Comparison of ENCODE assay signal across 10 cellular contexts in the genomic region with DNA sequence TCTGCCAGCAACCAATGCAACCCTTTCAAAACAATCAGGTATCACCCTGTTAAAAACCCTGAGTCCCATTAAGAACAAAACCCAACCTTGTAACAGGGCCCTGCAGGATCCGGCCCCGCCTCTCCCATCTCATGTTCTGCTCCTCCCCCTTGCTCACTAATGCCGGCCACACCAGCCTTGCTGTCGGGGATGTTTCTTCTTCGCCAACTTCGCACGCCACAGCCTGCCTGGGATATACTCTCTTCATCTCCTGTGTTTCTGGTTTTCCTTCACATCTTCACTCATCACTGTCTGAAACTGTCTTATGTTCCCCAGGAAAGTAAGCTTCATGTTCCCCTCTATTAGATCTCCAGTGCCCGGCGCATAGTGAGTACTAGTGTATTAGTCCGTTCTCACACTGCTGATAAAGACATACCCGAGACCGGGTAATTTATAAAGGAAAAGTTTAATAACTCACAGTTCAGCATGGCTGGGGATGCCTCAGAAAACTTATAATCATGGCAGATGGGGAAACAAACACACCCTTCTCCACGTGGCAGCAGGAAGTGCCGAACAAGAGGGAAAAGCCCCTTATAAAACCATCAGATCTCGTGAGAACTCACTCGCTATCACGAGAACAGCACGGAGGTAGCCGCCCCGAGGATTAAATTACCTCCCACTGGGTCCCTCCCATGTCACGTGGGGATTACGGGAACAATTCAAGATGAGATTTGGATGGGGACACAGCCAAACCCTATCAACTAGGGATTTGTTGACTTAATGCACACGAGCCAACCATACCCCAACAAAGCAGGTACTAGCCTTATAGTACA. TPM values are rescaled to one million over a fixed set of nuclear protein-coding genes. Genes with fewer than 3 reads are reported as not detected.
DNase-seq lines count a peak whose midpoint lies in the region; ATAC-seq and TF ChIP-seq lines count a peak whose summit lies in the region.
"Had no signal": no experiment of that assay in that cellular context is flagged by ENCODE, and none has a peak within 500 bp of the region (broad histone marks: within the 10 kb centered on the region; RNA-seq: fewer than 3 reads in every experiment).

No MANE protein-coding gene starts in this region.

- peak overlapping the region in 2 of 3 donors; percentile 44 to 47 for H3K4me3 ChIP-seq in right lobe of liver
- no peak overlapping the region for H3K4me3 ChIP-seq in MM.1S (ENCODE audit: low read length)
- H3K4me3 ChIP-seq: SJSA1 had no signal

- H2AFZ ChIP-seq in MM.1S (ENCODE audit: low read length) = no peak overlapping the region

- TF ChIP-seq POLR2A in right lobe of liver (IDR thresholded peaks at IDR 0.05) = peak; percentile 10

- H3K27me3 Mint-ChIP-seq in natural killer cell (ENCODE audit: low read depth in 2 of 2) = no peaks in the 10 kb centered on the region
- H3K27me3 Mint-ChIP-seq in natural killer cell treated with Interleukin-12 subunit alpha and Interleukin-12 subunit beta and Interleukin-15 and Interleukin-18, amount 100 ng/mL, for 72 hours = no peaks in the 10 kb centered on the region
- H3K27me3 Mint-ChIP-seq in dendritic cell treated with granulocyte-macrophage colony-stimulating factor and Interleukin-4, amounts not matched to agents 40 ng/mL and 50 ng/mL, for 4 days = peaks cover 1% of the 10 kb centered on the region
- no peaks in the 10 kb centered on the region for H3K27me3 Mint-ChIP-seq in stimulated activated memory B cell treated with anti-CD40 and anti-IgM and Interleukin-4, amounts not matched to agents 10 μg/mL and 1 μg/mL and 100 μg/mL, for 72 hours

- peaks cover 55% of the 10 kb centered on the region for H3K79me2 ChIP-seq in MM.1S (ENCODE audit: low read length)

- H3K9me3 ChIP-seq in right lobe of liver (no peaks in the 10 kb centered on the region), MM.1S (replicated peaks; ENCODE audit: insufficient read depth, low read length) (no peaks in the 10 kb centered on the region)
- H3K9me3 ChIP-seq: neutrophil, SJSA1 had no signal

- ATAC-seq in natural killer cell = no peak
- no peak for ATAC-seq in natural killer cell treated with Interleukin-12 subunit alpha and Interleukin-12 subunit beta and Interleukin-15 and Interleukin-18, amount 100 ng/mL, for 72 hours
- ATAC-seq in right lobe of liver = peak; percentile 58 to 77 (median 72)
- ATAC-seq in HG02840 (IDR thresholded peaks at IDR 0.05; ENCODE audit: low FRiP score, unreplicated experiment) = no peak
- no peak for ATAC-seq in stimulated activated memory B cell treated with anti-CD40 and anti-IgM and Interleukin-4, amounts not matched to agents 10 μg/mL and 1 μg/mL and 100 μg/mL, for 72 hours
- ATAC-seq in HG03135 (IDR thresholded peaks at IDR 0.05; ENCODE audit: unreplicated experiment) = no peak

- peaks cover 8% of the 10 kb centered on the region for H3K36me3 Mint-ChIP-seq in natural killer cell
- peaks cover 19% of the 10 kb centered on the region for H3K36me3 Mint-ChIP-seq in natural killer cell treated with Interleukin-12 subunit alpha and Interleukin-12 subunit beta and Interleukin-15 and Interleukin-18, amount 100 ng/mL, for 72 hours
- H3K36me3 Mint-ChIP-seq in dendritic cell treated with granulocyte-macrophage colony-stimulating factor and Interleukin-4, amounts not matched to agents 40 ng/mL and 50 ng/mL, for 4 days (ENCODE audit: low read depth) = peaks cover 52% of the 10 kb centered on the region
- peaks cover 26% of the 10 kb centered on the region for H3K36me3 Mint-ChIP-seq in stimulated activated memory B cell treated with anti-CD40 and anti-IgM and Interleukin-4, amounts not matched to agents 10 μg/mL and 1 μg/mL and 100 μg/mL, for 72 hours

- H3K9ac ChIP-seq in MM.1S (ENCODE audit: low read length) = no peak overlapping the region

- intact Hi-C loops in natural killer cell (cut with micrococcal nuclease) (loop anchor here (2.0 to 10.0 kb wide), 4 partner anchors 122 to 659 kb away; a partner anchor contains a TSS), right lobe of liver (cut with DNase I) (loop anchor here (5.0 to 10.0 kb wide), 2 partner anchors 127 to 129 kb away; a partner anchor contains a TSS)
- intact Hi-C loops in dendritic cell treated with granulocyte-macrophage colony-stimulating factor and Interleukin-4, amounts not matched to agents 40 ng/mL and 50 ng/mL, for 4 days (cut with micrococcal nuclease) = no loop called here

- TF ChIP-seq CTCF in natural killer cell (IDR thresholded peaks at IDR 0.05) (no peak), right lobe of liver (IDR thresholded peaks at IDR 0.05) (no peak), MM.1S (IDR thresholded peaks at IDR 0.05; ENCODE audit: low read length) (no peak)

- H3K4me1 Mint-ChIP-seq in natural killer cell = peaks cover 76% of the 10 kb centered on the region in 2 donors
- H3K4me1 Mint-ChIP-seq in natural killer cell treated with Interleukin-12 subunit alpha and Interleukin-12 subunit beta and Interleukin-15 and Interleukin-18, amount 100 ng/mL, for 72 hours (ENCODE audit: low read depth in 2 of 2) = peaks cover 47 to 58% of the 10 kb centered on the region in 2 donors
- H3K4me1 Mint-ChIP-seq in dendritic cell treated with granulocyte-macrophage colony-stimulating factor and Interleukin-4, amounts not matched to agents 40 ng/mL and 50 ng/mL, for 4 days (ENCODE audit: low read depth) = peaks cover 60% of the 10 kb centered on the region
- peaks cover 63% of the 10 kb centered on the region for H3K4me1 Mint-ChIP-seq in stimulated activated memory B cell treated with anti-CD40 and anti-IgM and Interleukin-4, amounts not matched to agents 10 μg/mL and 1 μg/mL and 100 μg/mL, for 72 hours

- no peaks in the 10 kb centered on the region for H3K9me2 ChIP-seq in MM.1S (replicated peaks; ENCODE audit: insufficient read depth, low read length)

- H3K27me3 ChIP-seq in right lobe of liver (no peaks in the 10 kb centered on the region), MM.1S (replicated peaks; ENCODE audit: insufficient read depth, low read length) (no peaks in the 10 kb centered on the region)
- H3K27me3 ChIP-seq: neutrophil, SJSA1 had no signal

- peaks cover 0 to 18% (median 0%) of the 10 kb centered on the region in 4 donors for H3K36me3 ChIP-seq in right lobe of liver
- peaks cover 5% of the 10 kb centered on the region; the same call in 1 of the 2 replicates for H3K36me3 ChIP-seq in MM.1S (replicated peaks; ENCODE audit: insufficient read depth, low read length)

- peak overlapping the region; percentile 39 to 49 for H3K27ac Mint-ChIP-seq in natural killer cell
- H3K27ac Mint-ChIP-seq in natural killer cell treated with Interleukin-12 subunit alpha and Interleukin-12 subunit beta and Interleukin-15 and Interleukin-18, amount 100 ng/mL, for 72 hours = no peak overlapping the region
- peak overlapping the region; percentile 63 for H3K27ac Mint-ChIP-seq in dendritic cell treated with granulocyte-macrophage colony-stimulating factor and Interleukin-4, amounts not matched to agents 40 ng/mL and 50 ng/mL, for 4 days
- H3K27ac Mint-ChIP-seq in stimulated activated memory B cell treated with anti-CD40 and anti-IgM and Interleukin-4, amounts not matched to agents 10 μg/mL and 1 μg/mL and 100 μg/mL, for 72 hours = no peak overlapping the region

- no peaks in the 10 kb centered on the region for H3K9me3 Mint-ChIP-seq in natural killer cell
- H3K9me3 Mint-ChIP-seq in natural killer cell treated with Interleukin-12 subunit alpha and Interleukin-12 subunit beta and Interleukin-15 and Interleukin-18, amount 100 ng/mL, for 72 hours = no peaks in the 10 kb centered on the region
- H3K9me3 Mint-ChIP-seq in dendritic cell treated with granulocyte-macrophage colony-stimulating factor and Interleukin-4, amounts not matched to agents 40 ng/mL and 50 ng/mL, for 4 days = no peaks in the 10 kb centered on the region
- no peaks in the 10 kb centered on the region for H3K9me3 Mint-ChIP-seq in stimulated activated memory B cell treated with anti-CD40 and anti-IgM and Interleukin-4, amounts not matched to agents 10 μg/mL and 1 μg/mL and 100 μg/mL, for 72 hours

- H3K4me3 Mint-ChIP-seq in natural killer cell = no peak overlapping the region
- no peak overlapping the region for H3K4me3 Mint-ChIP-seq in natural killer cell treated with Interleukin-12 subunit alpha and Interleukin-12 subunit beta and Interleukin-15 and Interleukin-18, amount 100 ng/mL, for 72 hours
- peak overlapping the region; percentile 46 for H3K4me3 Mint-ChIP-seq in dendritic cell treated with granulocyte-macrophage colony-stimulating factor and Interleukin-4, amounts not matched to agents 40 ng/mL and 50 ng/mL, for 4 days
- no peak overlapping the region for H3K4me3 Mint-ChIP-seq in stimulated activated memory B cell treated with anti-CD40 and anti-IgM and Interleukin-4, amounts not matched to agents 10 μg/mL and 1 μg/mL and 100 μg/mL, for 72 hours

- H3K4me1 ChIP-seq in right lobe of liver = peaks cover 0 to 38% (median 9%) of the 10 kb centered on the region in 4 donors
- H3K4me1 ChIP-seq in MM.1S (ENCODE audit: low read length) = peaks cover 52% of the 10 kb centered on the region

- peaks cover 14% of the 10 kb centered on the region; the same call in 1 of the 2 replicates for H3F3A ChIP-seq in MM.1S (ENCODE audit: insufficient read depth, low read length)

- peak overlapping the region in 1 of 3 donors; percentile 36 for H3K27ac ChIP-seq in right lobe of liver
- H3K27ac ChIP-seq in MM.1S (ENCODE audit: low read length) = no peak overlapping the region; the same call in 1 of the 2 replicates
- H3K27ac ChIP-seq: neutrophil, SJSA1 had no signal

- no peak overlapping the region for H3K4me2 ChIP-seq in MM.1S (ENCODE audit: low read depth, low read length)

- no peak for DNase-seq in natural killer cell
- no peak for DNase-seq in natural killer cell treated with Interleukin-12 subunit alpha and Interleukin-12 subunit beta and Interleukin-15 and Interleukin-18, amount 100 ng/mL, for 72 hours (ENCODE audit: low spot score)
- no peak for DNase-seq in right lobe of liver
- no peak for DNase-seq in MM.1S

- 54% methylated on average over 23 of the region's 23 CpGs for WGBS in right lobe of liver (ENCODE audit: insufficient coverage, low coverage, low lambda C conversion rate, missing lambda C conversion rate)

- no peaks in the 10 kb centered on the region for H4K20me1 ChIP-seq in MM.1S (ENCODE audit: insufficient read depth, low read length)

RNA-seq across cellular contexts. Expression of a gene that starts 5.1 kb away (rescaled TPM):
- 10 to 100 TPM in 1 of 3 donors, 1 to 10 TPM in 2; 5.0 to 10.4 (median 7.8) TPM for total RNA-seq in natural killer cell
- total RNA-seq in natural killer cell treated with Interleukin-12 subunit alpha and Interleukin-12 subunit beta and Interleukin-15 and Interleukin-18, amount 100 ng/mL, for 72 hours = 10 to 100 TPM; 14.1 to 16.8 TPM
- total RNA-seq in right lobe of liver = 1 to 10 TPM; 3.1 to 10.0 (median 5.2) TPM

RNA-seq across cellular contexts. Expression of a gene that starts 25.3 kb away (rescaled TPM):
- total RNA-seq in natural killer cell (1 to 10 TPM in 1 of 3 donors, under 1 TPM in 2; 0.26 to 2.2 (median 0.79) TPM), right lobe of liver (10 to 100 TPM; 35.4 to 47.3 (median 42.7) TPM)
- total RNA-seq in natural killer cell treated with Interleukin-12 subunit alpha and Interleukin-12 subunit beta and Interleukin-15 and Interleukin-18, amount 100 ng/mL, for 72 hours = 1 to 10 TPM in 1 of 2 donors, under 1 TPM in 1; 0.64 to 1.5 TPM

RNA-seq across cellular contexts. Expression of a gene that starts 32.9 kb away (rescaled TPM):
- total RNA-seq in natural killer cell = under 1 TPM in 2 of 3 donors, not detected in 1; 0.63 TPM
- total RNA-seq in natural killer cell treated with Interleukin-12 subunit alpha and Interleukin-12 subunit beta and Interleukin-15 and Interleukin-18, amount 100 ng/mL, for 72 hours = under 1 TPM; 0.47 to 0.55 TPM
- 10 to 100 TPM in 3 of 6 experiments, 1 to 10 TPM in 3; 3.7 to 14.6 (median 9.3) TPM for total RNA-seq in right lobe of liver
- total RNA-seq: SJSA1 had no signal

Comparison
In these comparisons a context has a peak if more than half of its experiments do, and no peak if none do; other contexts are left out.
1. H3K27ac Mint-ChIP-seq: peak in natural killer cell (2 of 2) and dendritic cell treated with granulocyte-macrophage colony-stimulating factor and Interleukin-4, amounts not matched to agents 40 ng/mL and 50 ng/mL, for 4 days (single experiment); none in natural killer cell treated with Interleukin-12 subunit alpha and Interleukin-12 subunit beta and Interleukin-15 and Interleukin-18, amount 100 ng/mL, for 72 hours (0 of 2) and stimulated activated memory B cell treated with anti-CD40 and anti-IgM and Interleukin-4, amounts not matched to agents 10 μg/mL and 1 μg/mL and 100 μg/mL, for 72 hours (single experiment).
2. ATAC-seq: peak in right lobe of liver (4 of 4); none in natural killer cell (0 of 3), natural killer cell treated with Interleukin-12 subunit alpha and Interleukin-12 subunit beta and Interleukin-15 and Interleukin-18, amount 100 ng/mL, for 72 hours (0 of 2), HG02840 (single experiment), stimulated activated memory B cell treated with anti-CD40 and anti-IgM and Interleukin-4, amounts not matched to agents 10 μg/mL and 1 μg/mL and 100 μg/mL, for 72 hours (single experiment) and HG03135 (single experiment).
3. RNA of a gene that starts 25.3 kb away (total RNA-seq): 35.4 to 47.3 TPM in right lobe of liver; 0.64 to 1.5 TPM in natural killer cell treated with Interleukin-12 subunit alpha and Interleukin-12 subunit beta and Interleukin-15 and Interleukin-18, amount 100 ng/mL, for 72 hours and 0.26 to 2.2 TPM in natural killer cell; every median in the first group is over 10 times any median in the second.